8 cellular contexts compared by ENCODE assay signal in the genomic region with DNA sequence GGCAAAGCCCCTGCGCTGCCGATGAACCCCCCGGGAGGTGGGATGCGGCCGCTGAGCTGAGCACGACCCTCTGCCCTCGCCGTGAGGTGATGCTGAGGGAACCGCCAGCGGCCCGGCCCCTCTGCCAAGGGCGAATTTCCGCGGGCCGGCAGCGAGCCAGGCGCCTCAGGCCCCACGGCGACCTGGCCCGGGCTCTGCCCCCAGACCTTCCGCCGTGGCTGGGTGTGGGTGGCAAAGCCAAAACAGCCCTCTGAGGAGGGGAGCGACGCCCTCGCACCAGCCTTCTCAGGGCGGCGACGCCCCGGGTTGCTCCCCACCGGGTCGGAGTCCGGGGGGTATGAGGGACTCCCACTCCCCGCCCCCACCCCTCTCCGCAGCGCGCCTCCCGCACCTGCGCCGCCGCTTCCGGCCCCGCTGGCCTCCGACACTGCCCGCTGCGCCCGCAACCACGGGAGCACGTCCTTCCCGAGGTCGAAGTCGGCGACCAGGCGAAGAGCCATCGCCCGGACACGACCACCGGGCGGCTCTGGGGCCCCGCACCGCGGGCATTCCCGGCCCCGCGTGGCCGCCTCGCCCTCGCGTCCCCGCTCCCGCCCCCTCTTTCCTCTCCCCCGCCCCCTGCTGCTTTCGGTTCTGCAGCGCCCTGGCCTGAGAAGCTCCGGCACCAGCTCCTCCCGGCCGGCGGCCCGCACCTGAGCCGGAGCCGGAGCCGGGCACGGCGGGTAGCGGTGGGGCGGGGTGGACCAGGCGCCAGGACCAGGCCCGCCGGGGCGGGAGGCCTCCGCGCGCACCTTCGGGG. TPM values are rescaled to one million over a fixed set of nuclear protein-coding genes. Genes with fewer than 3 reads are reported as not detected.
DNase-seq lines count a peak whose midpoint lies in the region; ATAC-seq and TF ChIP-seq lines count a peak whose summit lies in the region.

A gene with protein sequence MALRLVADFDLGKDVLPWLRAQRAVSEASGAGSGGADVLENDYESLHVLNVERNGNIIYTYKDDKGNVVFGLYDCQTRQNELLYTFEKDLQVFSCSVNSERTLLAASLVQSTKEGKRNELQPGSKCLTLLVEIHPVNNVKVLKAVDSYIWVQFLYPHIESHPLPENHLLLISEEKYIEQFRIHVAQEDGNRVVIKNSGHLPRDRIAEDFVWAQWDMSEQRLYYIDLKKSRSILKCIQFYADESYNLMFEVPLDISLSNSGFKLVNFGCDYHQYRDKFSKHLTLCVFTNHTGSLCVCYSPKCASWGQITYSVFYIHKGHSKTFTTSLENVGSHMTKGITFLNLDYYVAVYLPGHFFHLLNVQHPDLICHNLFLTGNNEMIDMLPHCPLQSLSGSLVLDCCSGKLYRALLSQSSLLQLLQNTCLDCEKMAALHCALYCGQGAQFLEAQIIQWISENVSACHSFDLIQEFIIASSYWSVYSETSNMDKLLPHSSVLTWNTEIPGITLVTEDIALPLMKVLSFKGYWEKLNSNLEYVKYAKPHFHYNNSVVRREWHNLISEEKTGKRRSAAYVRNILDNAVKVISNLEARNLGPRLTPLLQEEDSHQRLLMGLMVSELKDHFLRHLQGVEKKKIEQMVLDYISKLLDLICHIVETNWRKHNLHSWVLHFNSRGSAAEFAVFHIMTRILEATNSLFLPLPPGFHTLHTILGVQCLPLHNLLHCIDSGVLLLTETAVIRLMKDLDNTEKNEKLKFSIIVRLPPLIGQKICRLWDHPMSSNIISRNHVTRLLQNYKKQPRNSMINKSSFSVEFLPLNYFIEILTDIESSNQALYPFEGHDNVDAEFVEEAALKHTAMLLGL (minus strand): TSS at position 528 of the 799 bp plus-strand sequence. CDS start 28 bp downstream, at position 500.

- no peaks in the 10 kb centered on the region for H3K36me3 Mint-ChIP-seq in neural progenitor cell

- no peaks in the 10 kb centered on the region for H4K20me1 ChIP-seq in neural progenitor cell (ENCODE audit: low read depth)

- peak within 1 kb of the TSS; percentile 71 for H3K4me3 Mint-ChIP-seq in neural progenitor cell

- H3K27me3 ChIP-seq in NT2/D1 (ENCODE audit: insufficient read depth, insufficient read length) (peaks cover 2% of the 10 kb centered on the region), neural progenitor cell (peaks cover 55% of the 10 kb centered on the region)

- peak; percentile 52; the same call in 1 of the 2 replicates for TF ChIP-seq CTCF in 22Rv1 (IDR thresholded peaks at IDR 0.05)
- TF ChIP-seq CTCF in foreskin fibroblast (IDR thresholded peaks at IDR 0.05; ENCODE audit: low read depth, low read length), result no peak
- peak; percentile 23 for TF ChIP-seq CTCF in neural progenitor cell (IDR thresholded peaks at IDR 0.05)

- peak within 1 kb of the TSS; percentile 86 for H3K4me2 ChIP-seq in neural progenitor cell

- peaks cover 2% of the 10 kb centered on the region for H3K9me3 Mint-ChIP-seq in neural progenitor cell

- peaks cover 15% of the 10 kb centered on the region for H3F3A ChIP-seq in neural progenitor cell (ENCODE audit: low read depth)

- DNase-seq in NT2/D1 (ENCODE audit: low read depth, low spot score) (no peak), foreskin fibroblast (peak in 1 of 2 donors; percentile 65), neural progenitor cell (ENCODE audit: low spot score) (peak; percentile 61), ureter (ENCODE audit: low spot score) (peak; percentile 68)
- DNase-seq in activated effector memory CD4-positive, alpha-beta T cell treated with Interleukin-2 at 50 U/mL for 16 hours, result peak; percentile 44

- TF ChIP-seq POLR2A in GM18505 (IDR thresholded peaks at IDR 0.05; ENCODE audit: borderline replicate concordance, extremely low read depth, insufficient read depth, insufficient read length), result peak; percentile 75

- H3K9me3 ChIP-seq in NT2/D1 (ENCODE audit: insufficient read depth, low read length) (no peaks in the 10 kb centered on the region), neural progenitor cell (ENCODE audit: low read depth) (no peaks in the 10 kb centered on the region)

- ATAC-seq in GM18505 (IDR thresholded peaks at IDR 0.05; ENCODE audit: unreplicated experiment) (peak; percentile 65), HG03025 (IDR thresholded peaks at IDR 0.05; ENCODE audit: low FRiP score, unreplicated experiment) (peak; percentile 70)

- H3K4me1 ChIP-seq in NT2/D1 (ENCODE audit: insufficient read depth, insufficient read length), result no peaks in the 10 kb centered on the region
- no peaks in the 10 kb centered on the region for H3K4me1 ChIP-seq in neural progenitor cell

- H3K27me3 Mint-ChIP-seq in neural progenitor cell (ENCODE audit: insufficient read depth, low read depth), result peaks cover 18% of the 10 kb centered on the region

- H3K9ac ChIP-seq in NT2/D1 (ENCODE audit: insufficient read length, low read depth), result peak within 1 kb of the TSS; percentile 85
- no peak within 1 kb of the TSS for H3K9ac ChIP-seq in neural progenitor cell

- H3K4me3 ChIP-seq in NT2/D1 (ENCODE audit: insufficient read length, low read depth) (peak within 1 kb of the TSS; percentile 57), foreskin fibroblast (ENCODE audit: low read depth in 1 of 2, low read length in 2 of 2) (peak within 1 kb of the TSS; percentile 61 to 62), neural progenitor cell (peak within 1 kb of the TSS; percentile 53)

- H3K27ac Mint-ChIP-seq in neural progenitor cell, result no peak within 1 kb of the TSS

- H3K36me3 ChIP-seq in NT2/D1 (ENCODE audit: insufficient read depth, insufficient read length, low read length), result no peaks in the 10 kb centered on the region
- H3K36me3 ChIP-seq in neural progenitor cell, result no peaks in the 10 kb centered on the region

- H3K4me1 Mint-ChIP-seq in neural progenitor cell, result peaks cover 19% of the 10 kb centered on the region

- H3K27ac ChIP-seq in 22Rv1 (peak within 1 kb of the TSS; percentile 71), neural progenitor cell (no peak within 1 kb of the TSS)

- peak within 1 kb of the TSS; percentile 87 for H2AFZ ChIP-seq in neural progenitor cell (replicated peaks)

- H3K79me2 ChIP-seq in neural progenitor cell (ENCODE audit: low read depth), result no peaks in the 10 kb centered on the region

RNA-seq across cellular contexts. Expression of the gene that starts here (rescaled TPM):
- total RNA-seq in neural progenitor cell (ENCODE audit: low replicate concordance) (2.0 and 2.6 TPM in 2 replicates), ureter (39.7 TPM)

Comparison
In these comparisons a context has a peak if more than half of its experiments do, and no peak if none do; other contexts are left out.
1. RNA of the gene that starts here (total RNA-seq): 39.7 TPM in ureter (single experiment); 2.0 to 2.6 TPM in neural progenitor cell; every median in the first group is over 10 times any median in the second.
2. Peak in every context shown above with its lines, with median percentiles within 50 percentile points of each other: H3K4me3 ChIP-seq.